In genomic region chr5:151142933-151143332, GRCh38 we compare ENCODE assay signal across 20 cellular contexts. TPM values are rescaled to one million over a fixed set of nuclear protein-coding genes. Genes with fewer than 3 reads are reported as not detected.
DNase-seq lines count a peak whose midpoint lies in the region; ATAC-seq, FAIRE-seq and TF ChIP-seq lines count a peak whose summit lies in the region.
"Had no signal": no experiment of that assay in that cellular context is flagged by ENCODE, and none has a peak within 500 bp of the region (broad histone marks: within the 10 kb centered on the region; RNA-seq: fewer than 3 reads in every experiment).

No MANE protein-coding gene starts in this region.

- no peak for DNase-seq in activated CD4-positive, alpha-beta T cell treated with anti-CD3 and anti-CD28 coated beads for 36 hours
- no peak for DNase-seq in activated CD4-positive, alpha-beta T cell treated with anti-CD3 and anti-CD28 coated beads, Interleukin-2, amount 50 U/mL, for 1 hour
- DNase-seq in IMR-90 = no peak
- DNase-seq in GM12878 (ENCODE audit: low read depth, low spot score) = no peak
- no peak for DNase-seq in small intestine
- no peak for DNase-seq in H4 (ENCODE audit: low spot score)
- DNase-seq in NCI-H524 (lab: John Stamatoyannopoulos, UW) = no peak
- DNase-seq: 8988T; central memory CD4-positive, alpha-beta T cell; EL; endodermal cell; hippocampal formation; kidney glomerular epithelial cell; NCI-H1092; nucleus accumbens; upper lobe of right lung had no signal

- H3K18ac ChIP-seq in IMR-90 (ENCODE audit: low read depth, low read length) = no peak overlapping the region

- POLR2A ChIA-PET in activated CD4-positive, alpha-beta T cell treated with anti-CD3 and anti-CD28 coated beads for 36 hours (lab: Charles Lee) = interaction anchor here (1.0 to 2.2 kb wide), 2 partner anchors 8 to 25 kb away, joined by 3 to 14 read pairs; no protein-coding TSS in a partner anchor
- POLR2A ChIA-PET in IMR-90 (lab: Charles Lee; ENCODE audit: unreplicated experiment) = no interaction called here
- POLR2A ChIA-PET in GM12878 (lab: Charles Lee) = interaction anchor here (0.5 to 8.4 kb wide), 7 partner anchors 11 to 123 kb away, joined by 3 to 153 read pairs (median 12); partner anchors contain the start of gene ANXA6

- TF ChIP-seq RAD21 in IMR-90 (IDR thresholded peaks at IDR 0.05; ENCODE audit: low read length) = no peak
- no peak for TF ChIP-seq RAD21 in GM12878 (IDR thresholded peaks at IDR 0.05; ENCODE audit: insufficient read depth, low read depth, low read length)

- H2BK5ac ChIP-seq in IMR-90 (ENCODE audit: low read depth, low read length, poor library complexity, severe bottlenecking) = no peak overlapping the region

- ATAC-seq in activated CD4-positive, alpha-beta T cell treated with anti-CD3 and anti-CD28 coated beads for 36 hours = no peak
- ATAC-seq in IMR-90 (ENCODE audit: low read depth) = no peak
- ATAC-seq in GM12878 = no peak
- ATAC-seq: Panc1, sciatic nerve, upper lobe of right lung had no signal

- no peak for TF ChIP-seq POLR2A in IMR-90 (IDR thresholded peaks at IDR 0.05; ENCODE audit: low read depth, low read length)
- TF ChIP-seq POLR2A in GM12878 (IDR thresholded peaks at IDR 0.05; ENCODE audit: low read depth, low read length) = no peak

- H3K27ac ChIP-seq in IMR-90 (ENCODE audit: insufficient read depth, low read length) (no peak overlapping the region), GM12878 (ENCODE audit: control insufficient read depth, insufficient read depth) (peak overlapping the region; percentile 53), small intestine (ENCODE audit: low read depth in 1 of 2, low read length in 1 of 2) (peak overlapping the region in 1 of 2 donors; percentile 22)
- H3K27ac ChIP-seq: upper lobe of right lung had no signal

- no peak for TF ChIP-seq CTCF in IMR-90 (conservative IDR thresholded peaks at IDR 0.05; ENCODE audit: low read depth, low read length)
- no peak for TF ChIP-seq CTCF in GM12878 (IDR thresholded peaks at IDR 0.05 in 2 of 3, conservative IDR thresholded peaks at IDR 0.05 in 1 of 3; ENCODE audit: control insufficient read depth in 2 of 3, extremely low read depth in 1 of 3, insufficient read depth in 1 of 3, low read depth in 3 of 3, low read length in 3 of 3)

- no peak for FAIRE-seq in GM12878 (lab: Jason Lieb, UNC)
- no peak for FAIRE-seq in small intestine (lab: Jason Lieb, UNC)

- no peak overlapping the region for H2AFZ ChIP-seq in IMR-90 (replicated peaks; ENCODE audit: low read length, poor library complexity)
- no peak overlapping the region for H2AFZ ChIP-seq in GM12878 (ENCODE audit: control insufficient read depth, low read depth, low read length)

- BruUV-seq in IMR-90 (replicated peaks; lab: Mats Ljungman, UMichigan) (no TSS peak), GM12878 (replicated peaks; lab: Mats Ljungman, UMichigan) (no TSS peak)

- dilution Hi-C loops in IMR-90 (cut with HindIII; ENCODE audit: low sequenced_read_pairs, unreplicated experiment) = no loop called here

- H4K91ac ChIP-seq in IMR-90 (ENCODE audit: insufficient read depth, low read depth, low read length) = no peak overlapping the region

- no peak overlapping the region for H2AK5ac ChIP-seq in IMR-90 (ENCODE audit: low read depth, low read length)

- H4K20me1 ChIP-seq in IMR-90 (ENCODE audit: insufficient read depth, low read length) = peaks cover 99% of the 10 kb centered on the region
- peaks cover 4% of the 10 kb centered on the region for H4K20me1 ChIP-seq in GM12878 (ENCODE audit: control insufficient read depth, insufficient read depth)

- RAD21 ChIA-PET in GM12878 (lab: Charles Lee; ENCODE audit: unreplicated experiment) = interaction anchor here (1.3 to 8.4 kb wide), 11 partner anchors 9 to 173 kb away, joined by 4 to 189 read pairs (median 11); partner anchors contain the start of genes ANXA6, GM2A and TNIP1

- H3K4me1 ChIP-seq in IMR-90 (ENCODE audit: control insufficient read depth, insufficient read depth, low read length) (peaks cover 2% of the 10 kb centered on the region; the same call in 1 of the 2 replicates), GM12878 (ENCODE audit: control insufficient read depth, insufficient read depth, low read length) (peaks cover 68% of the 10 kb centered on the region), skeletal muscle satellite cell (ENCODE audit: control insufficient read depth, insufficient read depth, low read length) (peaks cover 25% of the 10 kb centered on the region), small intestine (ENCODE audit: control insufficient read depth in 2 of 2, insufficient read depth in 1 of 2, low read depth in 1 of 2, low read length in 1 of 2) (peaks cover 0 to 4% of the 10 kb centered on the region in 2 donors)

- no peak overlapping the region for H2AK9ac ChIP-seq in IMR-90 (replicated peaks; ENCODE audit: low read depth, low read length, poor library complexity)

- H3K4ac ChIP-seq in IMR-90 (ENCODE audit: low read depth, low read length) = no peak overlapping the region

- H3K4me1 Mint-ChIP-seq in activated CD4-positive, alpha-beta T cell treated with anti-CD3 and anti-CD28 coated beads for 36 hours = peaks cover 94% of the 10 kb centered on the region

- H3K9me3 Mint-ChIP-seq in activated CD4-positive, alpha-beta T cell treated with anti-CD3 and anti-CD28 coated beads for 36 hours (ENCODE audit: low read depth) = no peaks in the 10 kb centered on the region
- H3K9me3 Mint-ChIP-seq: endodermal cell, mesothelial cell of epicardium had no signal

- peaks cover 45% of the 10 kb centered on the region for H3K9me1 ChIP-seq in IMR-90 (ENCODE audit: insufficient read depth, low read length)

- H3K4me3 ChIP-seq in IMR-90 (ENCODE audit: insufficient read depth, low read depth, low read length) = no peak overlapping the region
- peak overlapping the region; percentile 52; the same call in 1 of the 2 replicates for H3K4me3 ChIP-seq in GM12878
- no peak overlapping the region for H3K4me3 ChIP-seq in skeletal muscle satellite cell (ENCODE audit: low read length)
- H3K4me3 ChIP-seq in small intestine (ENCODE audit: low read depth in 1 of 2, low read length in 2 of 2) = no peak overlapping the region
- H3K4me3 ChIP-seq: upper lobe of right lung had no signal

- no peak overlapping the region for H3K14ac ChIP-seq in IMR-90 (replicated peaks; ENCODE audit: low read depth, low read length)

- TF ChIP-seq EP300 in GM12878 (IDR thresholded peaks at IDR 0.05; ENCODE audit: borderline replicate concordance in 1 of 2, control insufficient read depth in 1 of 2, low read depth in 2 of 2, low read length in 2 of 2) = no peak

- WGBS in IMR-90 (ENCODE audit: extremely low coverage in 2 of 2, insufficient read length in 1 of 2), 2 experiments = no CpG with 5 or more reads among the region's 1 CpG
- WGBS in GM12878 (ENCODE audit: insufficient coverage, insufficient replicate concordance, low lambda C conversion rate, missing lambda C conversion rate) = 58% methylated on average over 1 of the region's 1 CpG
- 79 to 88% (median 83%) methylated on average over 1 of the region's 1 CpG for WGBS in small intestine, 3 donors

- H3K9ac ChIP-seq in IMR-90 (ENCODE audit: low read depth, low read length) (no peak overlapping the region), GM12878 (ENCODE audit: control insufficient read depth, insufficient read depth, low read length) (peak overlapping the region; percentile 35; the same call in 1 of the 2 replicates), skeletal muscle satellite cell (ENCODE audit: low read depth, low read length) (no peak overlapping the region)

- H3K9me3 ChIP-seq in IMR-90 (ENCODE audit: control insufficient read depth, insufficient read depth, low read length) (no peaks in the 10 kb centered on the region), GM12878 (replicated peaks; ENCODE audit: control insufficient read depth, insufficient read depth, low read length) (no peaks in the 10 kb centered on the region), skeletal muscle satellite cell (replicated peaks; ENCODE audit: low read length) (no peaks in the 10 kb centered on the region), small intestine (ENCODE audit: control insufficient read depth, low read depth) (no peaks in the 10 kb centered on the region)
- H3K9me3 ChIP-seq: upper lobe of right lung had no signal

- no peaks in the 10 kb centered on the region for H3K27me3 ChIP-seq in IMR-90 (ENCODE audit: control insufficient read depth, insufficient read depth, low read length)
- no peaks in the 10 kb centered on the region for H3K27me3 ChIP-seq in GM12878 (replicated peaks in 1 of 2; ENCODE audit: control insufficient read depth in 2 of 2, insufficient read depth in 2 of 2, low read length in 1 of 2)
- no peaks in the 10 kb centered on the region for H3K27me3 ChIP-seq in skeletal muscle satellite cell (ENCODE audit: control insufficient read depth, insufficient read depth, low read length)
- H3K27me3 ChIP-seq in small intestine (ENCODE audit: control insufficient read depth in 2 of 2, insufficient read depth in 2 of 2, low read length in 2 of 2) = no peaks in the 10 kb centered on the region
- H3K27me3 ChIP-seq: upper lobe of right lung had no signal

- H3K4me2 ChIP-seq in IMR-90 (ENCODE audit: low read depth, low read length) (no peak overlapping the region), GM12878 (ENCODE audit: control insufficient read depth, insufficient read depth) (peak overlapping the region; percentile 94), skeletal muscle satellite cell (ENCODE audit: low read length) (peak overlapping the region; percentile 6)

- intact Hi-C loops in activated CD4-positive, alpha-beta T cell treated with anti-CD3 and anti-CD28 coated beads for 36 hours (cut with DNase I, micrococcal nuclease) = no loop called here
- intact Hi-C loops in IMR-90 (cut with micrococcal nuclease) (no loop called here), GM12878 (cut with micrococcal nuclease; ENCODE audit: unreplicated experiment) (no loop called here)

- peaks cover 67 to 100% of the 10 kb centered on the region in 2 experiments for H3K79me1 ChIP-seq in IMR-90 (ENCODE audit: low read depth in 1 of 2, low read length in 2 of 2)

- in situ Hi-C loops in IMR-90 (cut with MboI; ENCODE audit: low sequenced_read_pairs) (loop anchor here (10.0 kb wide), 1 partner anchor 602 kb away; no protein-coding TSS in a partner anchor), GM12878 (cut with MboI) (no loop called here)

- H3K27me3 Mint-ChIP-seq in activated CD4-positive, alpha-beta T cell treated with anti-CD3 and anti-CD28 coated beads for 36 hours = no peaks in the 10 kb centered on the region

- peak overlapping the region; percentile 5; the same call in 1 of the 2 replicates for H3K23ac ChIP-seq in IMR-90 (ENCODE audit: low read depth, low read length)

- H3K36me3 ChIP-seq in IMR-90 (ENCODE audit: control insufficient read depth, insufficient read depth, low read length) (peaks cover 88% of the 10 kb centered on the region), GM12878 (ENCODE audit: control insufficient read depth in 2 of 2, insufficient read depth in 2 of 2, low read length in 1 of 2) (peaks cover 50 to 64% of the 10 kb centered on the region in 2 experiments), skeletal muscle satellite cell (ENCODE audit: insufficient read depth, low read length) (peaks cover 95% of the 10 kb centered on the region), small intestine (ENCODE audit: control insufficient read depth in 2 of 2, insufficient read depth in 2 of 2, low read length in 2 of 2) (no peaks in the 10 kb centered on the region)

- SMC1A ChIA-PET in GM12878 (lab: Charles Lee; ENCODE audit: uncharacterized antibody, unreplicated experiment) = interaction anchor here (0.9 to 35.3 kb wide), 10 partner anchors 7 to 98 kb away, joined by 3 to 1132 read pairs (median 6); partner anchors contain the start of genes ANXA6 and CCDC69

- no peak overlapping the region for H4K5ac ChIP-seq in IMR-90 (ENCODE audit: low read depth, low read length)

- no peak overlapping the region for H2BK15ac ChIP-seq in IMR-90 (ENCODE audit: low read depth, low read length)

- no peak overlapping the region for H3K4me3 Mint-ChIP-seq in activated CD4-positive, alpha-beta T cell treated with anti-CD3 and anti-CD28 coated beads for 36 hours
- H3K4me3 Mint-ChIP-seq: endodermal cell, mesothelial cell of epicardium had no signal

- H4K8ac ChIP-seq in IMR-90 (ENCODE audit: low read depth in 2 of 2, low read length in 2 of 2) = no peak overlapping the region

- H2BK120ac ChIP-seq in IMR-90 (ENCODE audit: low read depth, low read length) = no peak overlapping the region

- peak overlapping the region; percentile 82 for H3K27ac Mint-ChIP-seq in activated CD4-positive, alpha-beta T cell treated with anti-CD3 and anti-CD28 coated beads for 36 hours
- H3K27ac Mint-ChIP-seq: endodermal cell, mesothelial cell of epicardium had no signal

- no peak overlapping the region for H3K56ac ChIP-seq in IMR-90 (ENCODE audit: extremely low read depth, insufficient read depth, low read length)

- peaks cover 60% of the 10 kb centered on the region for H3K36me3 Mint-ChIP-seq in activated CD4-positive, alpha-beta T cell treated with anti-CD3 and anti-CD28 coated beads for 36 hours (ENCODE audit: low read depth)

- no peak overlapping the region for H2BK20ac ChIP-seq in IMR-90 (ENCODE audit: low read depth, low read length)

- H3K79me2 ChIP-seq in GM12878 (ENCODE audit: control insufficient read depth, insufficient read depth, low read length) = peaks cover 88% of the 10 kb centered on the region

- CTCF ChIA-PET in activated CD4-positive, alpha-beta T cell treated with anti-CD3 and anti-CD28 coated beads for 36 hours (lab: Charles Lee) = interaction anchor here (1.9 to 19.2 kb wide), 4 partner anchors 14 to 28 kb away, joined by 16 to 216 read pairs (median 35); partner anchors contain the start of gene ANXA6
- CTCF ChIA-PET in IMR-90 (lab: Yijun Ruan, JAX) = no interaction called here
- CTCF ChIA-PET in GM12878 (lab: Yijun Ruan, JAX) = interaction anchor here (1.8 to 40.1 kb wide), 6 partner anchors 10 to 96 kb away, joined by 4 to 1107 read pairs (median 14); partner anchors contain the start of gene ANXA6

RNA-seq across cellular contexts. Expression of gene ANXA6, which starts 14.6 kb away (rescaled TPM):
- total RNA-seq in activated CD4-positive, alpha-beta T cell treated with anti-CD3 and anti-CD28 coated beads for 36 hours = 100 to 1,000 TPM; 322 to 332 TPM
- total RNA-seq in IMR-90 (2012; rRNA removed) (610 and 633 TPM in 2 replicates), GM12878 (2014; rRNA removed) (477 and 484 TPM in 2 replicates), GM12878 (2014; rRNA removed; fragmentation: Illumina TruSeq; extraction: Trizol) (549 and 550 TPM in 2 replicates), GM12878 (2021) (528 and 542 TPM in 2 replicates)
- polyA plus RNA-seq in IMR-90 (2012; rRNA removed) (346 and 355 TPM in 2 replicates), GM12878 (2011; rRNA removed) (460 and 571 TPM in 2 replicates), GM12878 (2014; fragmentation: Illumina TruSeq; extraction: Trizol) (506 and 510 TPM in 2 replicates), GM12878 (2014; fragmentation: Nextera tagmentation; extraction: Ambion mirVana) (10 to 100 TPM; 44.0 to 73.1 TPM), GM12878 (2014; rRNA removed) (453 and 470 TPM in 2 replicates), GM12878 (2016; fragmentation: Nextera tagmentation; extraction: Ambion mirVana) (100 to 1,000 TPM; 280 to 291 TPM), small intestine (10 to 100 TPM in 2 of 3 donors, 1 to 10 TPM in 1; 7.2 to 68.2 (median 25.1) TPM)
- polyA plus RNA-seq in IMR-90 (2012; cell fraction: cytosol; rRNA removed) = 237 and 242 TPM in 2 replicates
- 152 and 159 TPM in 2 replicates for polyA plus RNA-seq in IMR-90 (2012; cell fraction: nucleus; rRNA removed; ENCODE audit: low replicate concordance)
- 295 and 301 TPM in 2 replicates for total RNA-seq in GM12878 (2013; cell fraction: nucleolus; rRNA removed)
- 195 TPM for polyA plus RNA-seq in GM12878 (2011; ENCODE audit: low read depth)
- polyA plus RNA-seq in GM12878 (2011; cell fraction: cytosol; rRNA removed) = 618 and 630 TPM in 2 replicates
- polyA plus RNA-seq in GM12878 (2011; cell fraction: nucleus; rRNA removed) = 407 and 532 TPM in 2 replicates
- polyA plus RNA-seq in GM12878 (2012) = 297 and 330 TPM in 2 replicates
- 634 and 706 TPM in 2 replicates for polyA minus RNA-seq in GM12878 (2011; rRNA and poly(A)+ RNA removed)
- polyA minus RNA-seq in GM12878 (2011; cell fraction: cytosol; rRNA and poly(A)+ RNA removed) = 242 and 263 TPM in 2 replicates
- 286 and 410 TPM in 2 replicates for polyA minus RNA-seq in GM12878 (2011; cell fraction: nucleus; rRNA and poly(A)+ RNA removed)
- 324 and 407 TPM in 2 replicates for total RNA-seq in skeletal muscle satellite cell (2012; rRNA removed)
- 113 and 131 TPM in 2 replicates for total RNA-seq in H4 (2014; rRNA removed; shearing (Covaris generic))
